Comparison of ENCODE assay signal across 1 cellular context in the genomic region with DNA sequence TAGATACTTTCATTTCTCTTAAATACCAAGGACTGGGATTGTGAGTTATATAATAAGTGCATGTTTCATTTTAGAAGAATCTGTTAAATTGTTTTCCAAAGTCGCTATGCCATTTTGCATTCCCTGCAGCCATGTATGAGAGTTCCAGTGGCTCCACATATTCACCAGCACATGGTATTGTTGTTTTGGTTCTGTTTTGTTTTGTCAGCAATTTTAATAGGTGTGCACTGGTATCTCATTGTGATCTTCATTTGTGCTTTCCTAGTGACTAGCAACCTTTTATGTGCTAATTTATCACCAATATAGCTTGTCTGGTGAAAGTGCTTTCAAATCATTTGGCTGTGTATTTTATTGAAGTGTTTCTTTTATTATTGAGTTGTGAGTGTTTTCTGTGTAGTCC.
TF ChIP-seq lines count a peak whose summit lies in the region.

No MANE protein-coding gene starts in this region.

TF ChIP-seq in K562, 482 proteins besides CTCF, POLR2A, EP300 and RAD21 (continued from another document):
- TF ChIP-seq, protein P1, sequence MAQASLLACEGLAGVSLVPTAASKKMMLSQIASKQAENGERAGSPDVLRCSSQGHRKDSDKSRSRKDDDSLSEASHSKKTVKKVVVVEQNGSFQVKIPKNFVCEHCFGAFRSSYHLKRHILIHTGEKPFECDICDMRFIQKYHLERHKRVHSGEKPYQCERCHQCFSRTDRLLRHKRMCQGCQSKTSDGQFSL (CRISPR knock-in tag; IDR thresholded peaks at IDR 0.05) = no peak
- TF ChIP-seq, protein P1 (tag; IDR thresholded peaks at IDR 0.05) = no peak
- no peak for TF ChIP-seq ZNF3 (CRISPR knock-in tag; IDR thresholded peaks at IDR 0.05)
- TF ChIP-seq, protein P2, sequence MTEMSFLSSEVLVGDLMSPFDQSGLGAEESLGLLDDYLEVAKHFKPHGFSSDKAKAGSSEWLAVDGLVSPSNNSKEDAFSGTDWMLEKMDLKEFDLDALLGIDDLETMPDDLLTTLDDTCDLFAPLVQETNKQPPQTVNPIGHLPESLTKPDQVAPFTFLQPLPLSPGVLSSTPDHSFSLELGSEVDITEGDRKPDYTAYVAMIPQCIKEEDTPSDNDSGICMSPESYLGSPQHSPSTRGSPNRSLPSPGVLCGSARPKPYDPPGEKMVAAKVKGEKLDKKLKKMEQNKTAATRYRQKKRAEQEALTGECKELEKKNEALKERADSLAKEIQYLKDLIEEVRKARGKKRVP (CRISPR knock-in tag; IDR thresholded peaks at IDR 0.05) = no peak
- no peak for TF ChIP-seq POLR2AphosphoS5 (IDR thresholded peaks at IDR 0.05; ENCODE audit: control insufficient read depth, insufficient read depth, low read depth, low read length)
- TF ChIP-seq MAFK (IDR thresholded peaks at IDR 0.05; ENCODE audit: low read length) = peak; percentile 27; the same call in 1 of the 2 replicates
- TF ChIP-seq ZNF316 (IDR thresholded peaks at IDR 0.05) = peak; percentile 69
- TF ChIP-seq MCM7 (IDR thresholded peaks at IDR 0.05) = no peak
- no peak for TF ChIP-seq NRF1 (conservative IDR thresholded peaks at IDR 0.05 in 1 of 2, IDR thresholded peaks at IDR 0.05 in 1 of 2)
- TF ChIP-seq, protein P3, sequence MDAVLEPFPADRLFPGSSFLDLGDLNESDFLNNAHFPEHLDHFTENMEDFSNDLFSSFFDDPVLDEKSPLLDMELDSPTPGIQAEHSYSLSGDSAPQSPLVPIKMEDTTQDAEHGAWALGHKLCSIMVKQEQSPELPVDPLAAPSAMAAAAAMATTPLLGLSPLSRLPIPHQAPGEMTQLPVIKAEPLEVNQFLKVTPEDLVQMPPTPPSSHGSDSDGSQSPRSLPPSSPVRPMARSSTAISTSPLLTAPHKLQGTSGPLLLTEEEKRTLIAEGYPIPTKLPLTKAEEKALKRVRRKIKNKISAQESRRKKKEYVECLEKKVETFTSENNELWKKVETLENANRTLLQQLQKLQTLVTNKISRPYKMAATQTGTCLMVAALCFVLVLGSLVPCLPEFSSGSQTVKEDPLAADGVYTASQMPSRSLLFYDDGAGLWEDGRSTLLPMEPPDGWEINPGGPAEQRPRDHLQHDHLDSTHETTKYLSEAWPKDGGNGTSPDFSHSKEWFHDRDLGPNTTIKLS (IDR thresholded peaks at IDR 0.05; ENCODE audit: borderline replicate concordance, low read depth) = no peak
- peak; percentile 45; the same call in 1 of the 2 replicates for TF ChIP-seq C11orf30 (IDR thresholded peaks at IDR 0.05; ENCODE audit: low read depth)
- no peak for TF ChIP-seq RB1 (IDR thresholded peaks at IDR 0.05; ENCODE audit: low read depth)
- TF ChIP-seq ZBTB17 (CRISPR knock-in tag; IDR thresholded peaks at IDR 0.05) = no peak
- no peak for TF ChIP-seq ZNF354B (CRISPR knock-in tag; IDR thresholded peaks at IDR 0.05)
- TF ChIP-seq MAFF (IDR thresholded peaks at IDR 0.05; ENCODE audit: low read length) = peak; percentile 43
- no peak for TF ChIP-seq XRCC4 (IDR thresholded peaks at IDR 0.05; ENCODE audit: extremely low read depth, insufficient read depth, insufficient read length)
- TF ChIP-seq ERF (CRISPR knock-in tag; IDR thresholded peaks at IDR 0.05) = no peak
- no peak for TF ChIP-seq ZNF197 (CRISPR knock-in tag; IDR thresholded peaks at IDR 0.05; ENCODE audit: low read depth)
- no peak for TF ChIP-seq MEF2D (tag; conservative IDR thresholded peaks at IDR 0.05; ENCODE audit: low read depth)
- no peak for TF ChIP-seq NR1H2 (CRISPR knock-in tag; IDR thresholded peaks at IDR 0.05)
- no peak for TF ChIP-seq SMARCA4 (IDR thresholded peaks at IDR 0.05)
- TF ChIP-seq MAFG (tag; conservative IDR thresholded peaks at IDR 0.05) = peak; percentile 45; the same call in 1 of the 2 replicates
- no peak for TF ChIP-seq KLF10 (CRISPR knock-in tag; IDR thresholded peaks at IDR 0.05)
- no peak for TF ChIP-seq HIVEP1 (CRISPR knock-in tag; IDR thresholded peaks at IDR 0.05)
- TF ChIP-seq RBBP5 (IDR thresholded peaks at IDR 0.05; ENCODE audit: borderline replicate concordance, insufficient read depth, low read length, poor library complexity, severe bottlenecking) = no peak
- no peak for TF ChIP-seq PHB2 (IDR thresholded peaks at IDR 0.05; ENCODE audit: low read depth)
